Comparison of ENCODE assay signal across 9 cellular contexts in genomic region chr12:12992418-12993175, GRCh38. TPM values are rescaled to one million over a fixed set of nuclear protein-coding genes. Genes with fewer than 3 reads are reported as not detected.
DNase-seq lines count a peak whose midpoint lies in the region; ATAC-seq and TF ChIP-seq lines count a peak whose summit lies in the region.
"Had no signal": no experiment of that assay in that cellular context is flagged by ENCODE, and none has a peak within 500 bp of the region (broad histone marks: within the 10 kb centered on the region; RNA-seq: fewer than 3 reads in every experiment).

No MANE protein-coding gene starts in this region.

- peaks cover 33% of the 10 kb centered on the region for H3K79me2 ChIP-seq in PC-3 (ENCODE audit: low read length)

- intact Hi-C loops in PC-3 (cut with micrococcal nuclease) = no loop called here

- TF ChIP-seq CTCF in coronary artery (IDR thresholded peaks at IDR 0.05) = no peak
- TF ChIP-seq CTCF in PC-3 (conservative IDR thresholded peaks at IDR 0.05; ENCODE audit: low read depth, low read length) = no peak

- peaks cover 4% of the 10 kb centered on the region; the same call in 1 of the 2 replicates for H3K4me1 ChIP-seq in PC-3 (ENCODE audit: insufficient read depth, low read length)

- H3K4me3 ChIP-seq in coronary artery (peak overlapping the region; percentile 17), PC-3 (ENCODE audit: low read length) (no peak overlapping the region)

- DNase-seq in AG08396 (ENCODE audit: low spot score) (peak; percentile 80), Kasumi-1 (lab: John Stamatoyannopoulos, UW) (peak; percentile 1 to 8), coronary artery (ENCODE audit: low spot score) (peak; percentile 73), mucosa of gallbladder (ENCODE audit: low spot score) (peak; percentile 22), PC-3 (no peak), epidermal melanocyte (ENCODE audit: insufficient read length, low spot score) (no peak)
- DNase-seq in stimulated activated CD4-positive, alpha-beta T cell treated with anti-CD3 and anti-CD28 coated beads, Interleukin-15, amount 100 ng/mL, for 24 hours = no peak
- DNase-seq: activated B cell treated with CpG ODN at 0.5 μM for 24 hours had no signal

- no TSS peak for BruUV-seq in PC-3 (replicated peaks; lab: Mats Ljungman, UMichigan)

- H3K27me3 ChIP-seq in PC-3 (ENCODE audit: low read length) = no peaks in the 10 kb centered on the region

- H3K9me2 ChIP-seq in PC-3 (replicated peaks; ENCODE audit: low read length) = no peaks in the 10 kb centered on the region

- H3K9ac ChIP-seq in PC-3 (ENCODE audit: low read length) = no peak overlapping the region

- H4K20me1 ChIP-seq in PC-3 (ENCODE audit: low read length) = no peaks in the 10 kb centered on the region

- no peak; the same call in 1 of the 2 replicates for ATAC-seq in PC-3
- ATAC-seq in HG02840 (IDR thresholded peaks at IDR 0.05; ENCODE audit: low FRiP score, unreplicated experiment) = no peak

- H3K27ac ChIP-seq in coronary artery (peak overlapping the region; percentile 64 to 66), PC-3 (ENCODE audit: low read length) (no peak overlapping the region)

- H3F3A ChIP-seq in PC-3 (ENCODE audit: low read length, unreplicated experiment) = no peaks in the 10 kb centered on the region

- no peaks in the 10 kb centered on the region for H3K9me3 ChIP-seq in PC-3 (ENCODE audit: low read length)

- no peak overlapping the region for H3K4me2 ChIP-seq in PC-3 (ENCODE audit: low read length)

- POLR2A ChIA-PET in PC-3 (lab: Charles Lee; ENCODE audit: unreplicated experiment) = no interaction called here

- CTCF ChIA-PET in PC-3 (lab: Charles Lee) = no interaction called here

- no peaks in the 10 kb centered on the region for H3K36me3 ChIP-seq in PC-3 (ENCODE audit: low read depth, low read length)

- no peak overlapping the region for H2AFZ ChIP-seq in PC-3 (ENCODE audit: low read length)

RNA-seq across cellular contexts. Expression of gene HEBP1, which starts 7.5 kb away (rescaled TPM):
- 90.2 TPM for total RNA-seq in mucosa of gallbladder
- 6.2 and 8.2 TPM in 2 replicates for total RNA-seq in PC-3 (2014; rRNA removed)

RNA-seq across cellular contexts. Expression of gene GPRC5D, which starts 40.6 kb away (rescaled TPM):
- total RNA-seq in mucosa of gallbladder = not detected
- total RNA-seq in PC-3 (2014; rRNA removed) = not detected in 2 replicates

RNA-seq across cellular contexts. Expression of gene FAM234B, which starts 51.6 kb away (rescaled TPM):
- total RNA-seq in mucosa of gallbladder (6.6 TPM), PC-3 (2014; rRNA removed) (3.1 and 3.3 TPM in 2 replicates)

Comparison
In these comparisons a context has a peak if more than half of its experiments do, and no peak if none do; other contexts are left out.
1. DNase-seq: peak in AG08396 (single experiment), Kasumi-1 (2 of 2), coronary artery (single experiment) and mucosa of gallbladder (single experiment); none in stimulated activated CD4-positive, alpha-beta T cell treated with anti-CD3 and anti-CD28 coated beads, Interleukin-15, amount 100 ng/mL, for 24 hours (single experiment), PC-3 (single experiment) and epidermal melanocyte (single experiment).